Comparison of ENCODE assay signal across 7 cellular contexts in genomic region chr2:197254776-197255521, GRCh38. TPM values are rescaled to one million over a fixed set of nuclear protein-coding genes. Genes with fewer than 3 reads are reported as not detected.
DNase-seq lines count a peak whose midpoint lies in the region; ATAC-seq and TF ChIP-seq lines count a peak whose summit lies in the region.

No MANE protein-coding gene starts in this region.

- H3K27me3 Mint-ChIP-seq in T-helper 17 cell: no peaks in the 10 kb centered on the region
- H3K27me3 Mint-ChIP-seq in neural progenitor cell (ENCODE audit: insufficient read depth, low read depth): no peaks in the 10 kb centered on the region

- no peak for DNase-seq in T-helper 17 cell
- no peak for DNase-seq in neural progenitor cell (ENCODE audit: low spot score)
- no peak for DNase-seq in amygdala (lab: John Stamatoyannopoulos, UW)
- no peak for DNase-seq in NCI-H2227 treated with DMSO at 0.1 percent for 48 hours (lab: John Stamatoyannopoulos, UW)
- DNase-seq in HuH-7.5 (ENCODE audit: low spot score): no peak

- no peak overlapping the region for H3K27ac ChIP-seq in neural progenitor cell

- H3K4me1 Mint-ChIP-seq in T-helper 17 cell (peaks cover 63% of the 10 kb centered on the region), neural progenitor cell (peaks cover 26% of the 10 kb centered on the region)

- no peak for TF ChIP-seq CTCF in neural progenitor cell (IDR thresholded peaks at IDR 0.05)

- no peaks in the 10 kb centered on the region for H3K27me3 ChIP-seq in neural progenitor cell

- H3K4me3 Mint-ChIP-seq in T-helper 17 cell: peak overlapping the region; percentile 88
- no peak overlapping the region for H3K4me3 Mint-ChIP-seq in neural progenitor cell

- H3K9me3 ChIP-seq in T-helper 17 cell (ENCODE audit: control insufficient read depth, low read length, poor library complexity, severe bottlenecking) (no peaks in the 10 kb centered on the region), neural progenitor cell (ENCODE audit: low read depth) (no peaks in the 10 kb centered on the region)

- H3K27ac Mint-ChIP-seq in T-helper 17 cell: peak overlapping the region; percentile 98
- peak overlapping the region; percentile 82 for H3K27ac Mint-ChIP-seq in neural progenitor cell

- H3K36me3 ChIP-seq in neural progenitor cell: no peaks in the 10 kb centered on the region

- no peaks in the 10 kb centered on the region for H3K79me2 ChIP-seq in neural progenitor cell (ENCODE audit: low read depth)

- peak; percentile 41 for ATAC-seq in GM19043 (IDR thresholded peaks at IDR 0.05; ENCODE audit: low read depth, unreplicated experiment)
- ATAC-seq in HG02763 (IDR thresholded peaks at IDR 0.05; ENCODE audit: unreplicated experiment): peak; percentile 21
- ATAC-seq in T-helper 17 cell: peak; percentile 57

- H3F3A ChIP-seq in neural progenitor cell (ENCODE audit: low read depth): peaks cover 12% of the 10 kb centered on the region

- peaks cover 26% of the 10 kb centered on the region for H3K4me1 ChIP-seq in neural progenitor cell

- H3K36me3 Mint-ChIP-seq in T-helper 17 cell (ENCODE audit: low read depth) (no peaks in the 10 kb centered on the region), neural progenitor cell (no peaks in the 10 kb centered on the region)

- no peak overlapping the region for H2AFZ ChIP-seq in neural progenitor cell (replicated peaks)

- no peak overlapping the region for H3K4me3 ChIP-seq in neural progenitor cell

- H3K9me3 Mint-ChIP-seq in neural progenitor cell: no peaks in the 10 kb centered on the region

- H3K9ac ChIP-seq in neural progenitor cell: no peak overlapping the region

- H4K20me1 ChIP-seq in neural progenitor cell (ENCODE audit: low read depth): no peaks in the 10 kb centered on the region

- H3K4me2 ChIP-seq in neural progenitor cell: peak overlapping the region; percentile 5

RNA-seq across cellular contexts. Expression of gene ANKRD44, which starts 55.6 kb away (rescaled TPM):
- total RNA-seq in T-helper 17 cell (100 to 1,000 TPM; 232 to 246 TPM), neural progenitor cell (ENCODE audit: low replicate concordance) (2.5 and 3.4 TPM in 2 replicates)

Comparison
In these comparisons a context has a peak if more than half of its experiments do, and no peak if none do; other contexts are left out.
1. RNA of gene ANKRD44, which starts 55.6 kb away (total RNA-seq): 232 to 246 TPM in T-helper 17 cell; 2.5 to 3.4 TPM in neural progenitor cell; every median in the first group is over 10 times any median in the second.
2. Peak in every context shown above with its lines, with median percentiles within 50 percentile points of each other: ATAC-seq.